ENCODE assay signal across 8 cellular contexts in the genomic region with DNA sequence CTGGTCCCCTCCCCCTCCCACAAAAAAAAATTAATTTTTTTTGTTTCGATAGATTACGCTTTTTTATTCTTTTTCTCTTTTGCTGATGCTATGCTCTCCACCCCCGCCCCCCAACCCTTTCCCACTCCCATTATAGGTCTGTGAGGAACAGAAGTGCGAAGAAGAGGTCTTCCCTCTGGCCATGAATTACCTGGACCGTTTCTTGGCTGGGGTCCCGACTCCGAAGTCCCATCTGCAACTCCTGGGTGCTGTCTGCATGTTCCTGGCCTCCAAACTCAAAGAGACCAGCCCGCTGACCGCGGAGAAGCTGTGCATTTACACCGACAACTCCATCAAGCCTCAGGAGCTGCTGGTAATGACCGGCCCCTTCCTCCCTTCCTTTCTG. TPM values are rescaled to one million over a fixed set of nuclear protein-coding genes. Genes with fewer than 3 reads are reported as not detected.
A peak's percentile ranks its signal among the peaks of the same experiment; 100 is the strongest.
DNase-seq lines count a peak whose midpoint lies in the region; ATAC-seq and TF ChIP-seq lines count a peak whose summit lies in the region.

No MANE protein-coding gene starts in this region.

- no peaks in the 10 kb centered on the region for H3K36me3 ChIP-seq in gastrocnemius medialis

- peak overlapping the region; percentile 96 for H3K27ac Mint-ChIP-seq in activated T-helper 1 cell treated with anti-CD3 and anti-CD28 coated beads, Interleukin-12 subunit alpha, Interleukin-12 subunit beta, Interleukin-2, Interleukin-4 antibody, amounts not matched to agents 30 ng/mL and 10 ng/mL and 1 ng/mL, durations not matched to agents 14 hours and 24 hours and 36 hours

- TF ChIP-seq CTCF in gastrocnemius medialis (IDR thresholded peaks at IDR 0.05 in 4 of 5, conservative IDR thresholded peaks at IDR 0.05 in 1 of 5): no peak

- ATAC-seq in right cardiac atrium (no peak), gastrocnemius medialis (no peak), GM21526 (IDR thresholded peaks at IDR 0.05; ENCODE audit: low FRiP score, unreplicated experiment) (no peak), GM18867 (IDR thresholded peaks at IDR 0.05; ENCODE audit: unreplicated experiment) (no peak)

- peak overlapping the region; percentile 88 for H3K4me3 ChIP-seq in right cardiac atrium (ENCODE audit: low read length)
- peak overlapping the region in 3 of 4 donors; percentile 57 to 65 (median 59) for H3K4me3 ChIP-seq in gastrocnemius medialis

- intact Hi-C loops in activated T-helper 1 cell treated with anti-CD3 and anti-CD28 coated beads, Interleukin-12 subunit alpha, Interleukin-12 subunit beta, Interleukin-2, Interleukin-4 antibody, amounts not matched to agents 30 ng/mL and 10 ng/mL and 1 ng/mL, durations not matched to agents 14 hours and 24 hours and 36 hours (cut with micrococcal nuclease): loop anchor here (2.0 to 10.0 kb wide), 3 partner anchors 17 to 521 kb away; a partner anchor contains a TSS
- intact Hi-C loops in right cardiac atrium (cut with DNase I) (loop anchor here (2.0 to 10.0 kb wide), 10 partner anchors 161 to 389 kb away; no protein-coding TSS in a partner anchor), gastrocnemius medialis (cut with DNase I; ENCODE audit: low total_unique reads) (loop anchor here (5.0 to 10.0 kb wide), 4 partner anchors 239 to 974 kb away; a partner anchor contains a TSS)

- H3K4me3 Mint-ChIP-seq in activated T-helper 1 cell treated with anti-CD3 and anti-CD28 coated beads, Interleukin-12 subunit alpha, Interleukin-12 subunit beta, Interleukin-2, Interleukin-4 antibody, amounts not matched to agents 30 ng/mL and 10 ng/mL and 1 ng/mL, durations not matched to agents 14 hours and 24 hours and 36 hours: peak overlapping the region; percentile 94

- H3K27ac ChIP-seq in right cardiac atrium (ENCODE audit: low read length) (peak overlapping the region; percentile 88), gastrocnemius medialis (peak overlapping the region in 2 of 4 donors; percentile 29 to 64)

- H3K4me1 ChIP-seq in right cardiac atrium (ENCODE audit: control insufficient read depth, insufficient read depth, low read length): peaks cover 10% of the 10 kb centered on the region
- H3K4me1 ChIP-seq in gastrocnemius medialis: peaks cover 36 to 45% of the 10 kb centered on the region in 2 donors

- H3K36me3 Mint-ChIP-seq in activated T-helper 1 cell treated with anti-CD3 and anti-CD28 coated beads, Interleukin-12 subunit alpha, Interleukin-12 subunit beta, Interleukin-2, Interleukin-4 antibody, amounts not matched to agents 30 ng/mL and 10 ng/mL and 1 ng/mL, durations not matched to agents 14 hours and 24 hours and 36 hours (ENCODE audit: low read depth): peaks cover 56% of the 10 kb centered on the region

- DNase-seq in activated T-helper 1 cell treated with anti-CD3 and anti-CD28 coated beads, Interleukin-12 subunit alpha, Interleukin-12 subunit beta, Interleukin-2, Interleukin-4 antibody, amounts not matched to agents 30 ng/mL and 10 ng/mL and 1 ng/mL, durations not matched to agents 14 hours and 24 hours and 36 hours (ENCODE audit: low spot score): no peak
- DNase-seq in right cardiac atrium: peak in 2 of 3 donors; percentile 62 to 75
- no peak for DNase-seq in gastrocnemius medialis
- no peak for DNase-seq in AG08395 (ENCODE audit: low spot score)
- DNase-seq in LoVo (ENCODE audit: low spot score): no peak

- in situ Hi-C loops in gastrocnemius medialis (cut with MboI; ENCODE audit: low sequenced_read_pairs in 4 of 4): loop anchor here (5.0 to 10.0 kb wide), 5 partner anchors 161 to 394 kb away; no protein-coding TSS in a partner anchor

- 36% methylated on average over 12 of the region's 12 CpGs for WGBS in right cardiac atrium

- H3K9me3 ChIP-seq in right cardiac atrium (ENCODE audit: control insufficient read depth, low read length): no peaks in the 10 kb centered on the region
- no peaks in the 10 kb centered on the region for H3K9me3 ChIP-seq in gastrocnemius medialis

- no peaks in the 10 kb centered on the region for H3K27me3 Mint-ChIP-seq in activated T-helper 1 cell treated with anti-CD3 and anti-CD28 coated beads, Interleukin-12 subunit alpha, Interleukin-12 subunit beta, Interleukin-2, Interleukin-4 antibody, amounts not matched to agents 30 ng/mL and 10 ng/mL and 1 ng/mL, durations not matched to agents 14 hours and 24 hours and 36 hours (ENCODE audit: insufficient read depth)

- H3K4me1 Mint-ChIP-seq in activated T-helper 1 cell treated with anti-CD3 and anti-CD28 coated beads, Interleukin-12 subunit alpha, Interleukin-12 subunit beta, Interleukin-2, Interleukin-4 antibody, amounts not matched to agents 30 ng/mL and 10 ng/mL and 1 ng/mL, durations not matched to agents 14 hours and 24 hours and 36 hours (ENCODE audit: low read depth): peaks cover 51% of the 10 kb centered on the region

- H3K27me3 ChIP-seq in right cardiac atrium (ENCODE audit: control insufficient read depth, insufficient read depth) (no peaks in the 10 kb centered on the region), gastrocnemius medialis (peaks cover 58 to 64% (median 64%) of the 10 kb centered on the region in 3 donors)

- TF ChIP-seq POLR2A in GM19193 (IDR thresholded peaks at IDR 0.05; ENCODE audit: extremely low read depth, insufficient read depth, insufficient read length) (peak; percentile 37), gastrocnemius medialis (IDR thresholded peaks at IDR 0.05) (no peak)

- no peaks in the 10 kb centered on the region for H3K9me3 Mint-ChIP-seq in activated T-helper 1 cell treated with anti-CD3 and anti-CD28 coated beads, Interleukin-12 subunit alpha, Interleukin-12 subunit beta, Interleukin-2, Interleukin-4 antibody, amounts not matched to agents 30 ng/mL and 10 ng/mL and 1 ng/mL, durations not matched to agents 14 hours and 24 hours and 36 hours

RNA-seq across cellular contexts. Expression of a gene that starts 2.3 kb away (rescaled TPM):
- total RNA-seq in activated T-helper 1 cell treated with anti-CD3 and anti-CD28 coated beads, Interleukin-12 subunit alpha, Interleukin-12 subunit beta, Interleukin-2, Interleukin-4 antibody, amounts not matched to agents 30 ng/mL and 10 ng/mL and 1 ng/mL, durations not matched to agents 14 hours and 24 hours and 36 hours: 548 and 549 TPM in 2 replicates
- 100 to 1,000 TPM; 200 to 255 (median 218) TPM for total RNA-seq in right cardiac atrium
- polyA plus RNA-seq in right cardiac atrium: 44.3 TPM
- 1 to 10 TPM; 2.7 to 5.6 (median 3.2) TPM for total RNA-seq in gastrocnemius medialis

RNA-seq across cellular contexts. Expression of a gene that starts 45.2 kb away (rescaled TPM):
- total RNA-seq in activated T-helper 1 cell treated with anti-CD3 and anti-CD28 coated beads, Interleukin-12 subunit alpha, Interleukin-12 subunit beta, Interleukin-2, Interleukin-4 antibody, amounts not matched to agents 30 ng/mL and 10 ng/mL and 1 ng/mL, durations not matched to agents 14 hours and 24 hours and 36 hours: 14.4 TPM in 2 replicates
- 10 to 100 TPM in 2 of 4 donors, 1 to 10 TPM in 2; 8.6 to 14.5 (median 11.1) TPM for total RNA-seq in right cardiac atrium
- 4.9 TPM for polyA plus RNA-seq in right cardiac atrium
- 1 to 10 TPM; 4.4 to 8.3 (median 6.7) TPM for total RNA-seq in gastrocnemius medialis

Comparison
In these comparisons a context has a peak if more than half of its experiments do, and no peak if none do; other contexts are left out.
1. DNase-seq: peak in right cardiac atrium (2 of 3); none in activated T-helper 1 cell treated with anti-CD3 and anti-CD28 coated beads, Interleukin-12 subunit alpha, Interleukin-12 subunit beta, Interleukin-2, Interleukin-4 antibody, amounts not matched to agents 30 ng/mL and 10 ng/mL and 1 ng/mL, durations not matched to agents 14 hours and 24 hours and 36 hours (single experiment), gastrocnemius medialis (0 of 2), AG08395 (single experiment) and LoVo (single experiment).
2. RNA of a gene that starts 2.3 kb away (total RNA-seq): 548 to 549 TPM in activated T-helper 1 cell treated with anti-CD3 and anti-CD28 coated beads, Interleukin-12 subunit alpha, Interleukin-12 subunit beta, Interleukin-2, Interleukin-4 antibody, amounts not matched to agents 30 ng/mL and 10 ng/mL and 1 ng/mL, durations not matched to agents 14 hours and 24 hours and 36 hours and 200 to 255 TPM in right cardiac atrium; 2.7 to 5.6 TPM in gastrocnemius medialis; every median in the first group is over 10 times any median in the second.